13 cellular contexts compared by ENCODE assay signal in genomic region chr1:33365560-33365997, GRCh38. TPM values are rescaled to one million over a fixed set of nuclear protein-coding genes. Genes with fewer than 3 reads are reported as not detected.
A peak's percentile ranks its signal among the peaks of the same experiment; 100 is the strongest.
DNase-seq lines count a peak whose midpoint lies in the region; ATAC-seq and TF ChIP-seq lines count a peak whose summit lies in the region.
"Had no signal": no experiment of that assay in that cellular context is flagged by ENCODE, and none has a peak within 500 bp of the region (broad histone marks: within the 10 kb centered on the region; RNA-seq: fewer than 3 reads in every experiment).

No MANE protein-coding gene starts in this region.

- no peak for TF ChIP-seq EP300 in stomach (IDR thresholded peaks at IDR 0.05)

- DNase-seq in coronary artery (ENCODE audit: low spot score) (no peak), kidney tubule cell (ENCODE audit: low spot score) (peak; percentile 73), stomach (no peak), left lobe of liver (ENCODE audit: low spot score) (no peak), ureter (ENCODE audit: low spot score) (no peak)
- DNase-seq: activated gamma-delta T cell treated with Interleukin-2 at 50 U/mL for 16 hours; COR-L47; NCI-H510A; stimulated activated naive CD4-positive, alpha-beta T cell had no signal

- no peaks in the 10 kb centered on the region for H3K9me3 ChIP-seq in HUES48 (ENCODE audit: control insufficient read depth, insufficient read depth, low read length)
- no peaks in the 10 kb centered on the region for H3K9me3 ChIP-seq in stomach

- H3K36me3 ChIP-seq in HUES48 (ENCODE audit: control insufficient read depth, insufficient read depth, low read length) = no peaks in the 10 kb centered on the region
- peaks cover 0 to 30% (median 16%) of the 10 kb centered on the region in 4 donors for H3K36me3 ChIP-seq in stomach

- TF ChIP-seq POLR2A in stomach (IDR thresholded peaks at IDR 0.05) = no peak

- intact Hi-C loops in stomach (cut with DNase I; ENCODE audit: low total_unique reads) = loop anchor here (10.0 kb wide), 1 partner anchor 99 kb away; no protein-coding TSS in a partner anchor

- WGBS in stomach, 5 donors = 58 to 74% (median 63%) methylated on average over 9 of the region's 9 CpGs

- peaks cover 4% of the 10 kb centered on the region; the same call in 1 of the 2 replicates for H3K27me3 ChIP-seq in HUES48 (ENCODE audit: control insufficient read depth, insufficient read depth, low read length)
- no peaks in the 10 kb centered on the region for H3K27me3 ChIP-seq in stomach

- no peak overlapping the region for H3K4me3 ChIP-seq in HUES48 (ENCODE audit: low read depth, low read length)
- no peak overlapping the region for H3K4me3 ChIP-seq in coronary artery
- no peak overlapping the region for H3K4me3 ChIP-seq in stomach

- TF ChIP-seq CTCF in coronary artery (IDR thresholded peaks at IDR 0.05) (no peak), stomach (IDR thresholded peaks at IDR 0.05) (no peak)

- ATAC-seq in GM19351 (IDR thresholded peaks at IDR 0.05; ENCODE audit: unreplicated experiment) = no peak
- ATAC-seq in left lobe of liver = no peak
- ATAC-seq in HG02885 (IDR thresholded peaks at IDR 0.05; ENCODE audit: poor library complexity, unreplicated experiment) = no peak

- H3K27ac ChIP-seq in HUES48 (ENCODE audit: low read depth, low read length) = peak overlapping the region; percentile 21
- H3K27ac ChIP-seq in coronary artery = peak overlapping the region; percentile 78 to 95
- peak overlapping the region in 4 of 5 donors; percentile 25 to 84 (median 76) for H3K27ac ChIP-seq in stomach

- peaks cover 41% of the 10 kb centered on the region for H3K4me1 ChIP-seq in HUES48 (ENCODE audit: control insufficient read depth, insufficient read depth, low read length)
- H3K4me1 ChIP-seq in stomach = peaks cover 24 to 63% (median 53%) of the 10 kb centered on the region in 4 donors

- no peak overlapping the region for H3K9ac ChIP-seq in HUES48 (ENCODE audit: low read depth, low read length)

RNA-seq across cellular contexts. Expression of gene A3GALT2, which starts 44.7 kb away (rescaled TPM):
- total RNA-seq in stomach = not detected
- polyA plus RNA-seq in stomach = not detected
- not detected for total RNA-seq in left lobe of liver
- total RNA-seq in ureter = not detected
- total RNA-seq: pulmonary artery endothelial cell had no signal

Comparison
In these comparisons a context has a peak if more than half of its experiments do, and no peak if none do; other contexts are left out.
1. H3K27ac ChIP-seq: peak in every context shown above with its lines; median percentile 86 in coronary artery; 76 in stomach; 21 in HUES48.